In the genomic region with DNA sequence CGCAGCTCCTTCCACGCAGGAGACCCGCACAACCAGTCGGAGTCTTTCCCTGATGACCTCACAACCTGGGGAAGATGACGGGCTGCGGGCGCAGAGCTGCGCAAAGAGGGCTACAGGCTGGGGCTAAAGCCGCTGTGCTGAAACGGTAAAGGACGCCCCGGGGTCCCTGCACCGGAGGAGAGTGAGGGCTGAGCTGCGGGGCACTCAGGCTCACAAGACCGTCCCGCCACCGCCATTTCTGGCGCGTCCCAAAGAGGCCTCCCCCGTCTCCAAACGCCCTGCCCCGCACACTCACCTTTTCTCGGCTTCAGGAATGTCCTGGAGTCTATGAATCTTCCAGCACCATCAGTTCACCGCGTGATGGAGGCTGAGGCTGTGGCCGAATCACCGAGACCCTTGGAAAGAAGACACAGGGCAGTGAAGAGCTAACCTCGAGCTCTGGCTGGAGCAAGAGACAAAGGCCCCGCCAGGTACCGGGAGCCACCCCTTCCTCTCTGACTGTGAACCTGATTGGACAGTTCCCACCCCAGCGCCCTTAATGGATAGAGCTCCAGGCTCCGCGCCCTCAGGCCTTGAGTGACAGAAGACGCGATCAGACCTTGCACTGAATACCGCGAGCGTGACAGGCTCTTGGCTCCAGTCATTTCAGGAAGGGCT, we compare ENCODE assay signal across 8 cellular contexts. TPM values are rescaled to one million over a fixed set of nuclear protein-coding genes. Genes with fewer than 3 reads are reported as not detected.
A peak's percentile ranks its signal among the peaks of the same experiment; 100 is the strongest.
DNase-seq lines count a peak whose midpoint lies in the region; ATAC-seq lines count a peak whose summit lies in the region.

No MANE protein-coding gene starts in this region.

- H3K9me3 Mint-ChIP-seq in activated naive CD8-positive, alpha-beta T cell treated with anti-CD3 and anti-CD28 coated beads, Interleukin-2, amount 10 ng/mL, durations not matched to agents 7 days and 5 days, result peaks cover 13% of the 10 kb centered on the region
- peaks cover 0 to 22% (median 7%) of the 10 kb centered on the region in 6 donors for H3K9me3 Mint-ChIP-seq in immature natural killer cell
- peaks cover 13% of the 10 kb centered on the region for H3K9me3 Mint-ChIP-seq in stimulated activated memory B cell treated with anti-CD40 and anti-IgM and Interleukin-4, amounts not matched to agents 10 μg/mL and 1 μg/mL and 100 μg/mL, for 72 hours

- H3K36me3 Mint-ChIP-seq in activated naive CD8-positive, alpha-beta T cell treated with anti-CD3 and anti-CD28 coated beads, Interleukin-2, amount 10 ng/mL, durations not matched to agents 7 days and 5 days, result peaks cover 10% of the 10 kb centered on the region
- H3K36me3 Mint-ChIP-seq in immature natural killer cell, result peaks cover 3 to 11% (median 5%) of the 10 kb centered on the region in 3 donors
- H3K36me3 Mint-ChIP-seq in stimulated activated memory B cell treated with anti-CD40 and anti-IgM and Interleukin-4, amounts not matched to agents 10 μg/mL and 1 μg/mL and 100 μg/mL, for 72 hours, result peaks cover 22% of the 10 kb centered on the region

- H3K4me3 Mint-ChIP-seq in activated naive CD8-positive, alpha-beta T cell treated with anti-CD3 and anti-CD28 coated beads, Interleukin-2, amount 10 ng/mL, durations not matched to agents 7 days and 5 days, result peak overlapping the region; percentile 92
- peak overlapping the region; percentile 80 to 87 (median 87) for H3K4me3 Mint-ChIP-seq in immature natural killer cell
- peak overlapping the region; percentile 83 for H3K4me3 Mint-ChIP-seq in stimulated activated memory B cell treated with anti-CD40 and anti-IgM and Interleukin-4, amounts not matched to agents 10 μg/mL and 1 μg/mL and 100 μg/mL, for 72 hours

- peaks cover 4% of the 10 kb centered on the region for H3K4me1 Mint-ChIP-seq in activated naive CD8-positive, alpha-beta T cell treated with anti-CD3 and anti-CD28 coated beads, Interleukin-2, amount 10 ng/mL, durations not matched to agents 7 days and 5 days
- H3K4me1 Mint-ChIP-seq in immature natural killer cell, result peaks cover 9 to 13% of the 10 kb centered on the region in 2 donors
- peaks cover 9% of the 10 kb centered on the region for H3K4me1 Mint-ChIP-seq in stimulated activated memory B cell treated with anti-CD40 and anti-IgM and Interleukin-4, amounts not matched to agents 10 μg/mL and 1 μg/mL and 100 μg/mL, for 72 hours

- peak; percentile 67 for ATAC-seq in GM18907 (IDR thresholded peaks at IDR 0.05; ENCODE audit: unreplicated experiment)
- peak; percentile 97 for ATAC-seq in activated naive CD8-positive, alpha-beta T cell treated with anti-CD3 and anti-CD28 coated beads, Interleukin-2, amount 10 ng/mL, durations not matched to agents 7 days and 5 days (ENCODE audit: low read depth)
- ATAC-seq in stimulated activated memory B cell treated with anti-CD40 and anti-IgM and Interleukin-4, amounts not matched to agents 10 μg/mL and 1 μg/mL and 100 μg/mL, for 72 hours, result peak; percentile 87
- ATAC-seq in HG03378 (IDR thresholded peaks at IDR 0.05; ENCODE audit: unreplicated experiment), result no peak

- POLR2A ChIA-PET in activated naive CD8-positive, alpha-beta T cell treated with anti-CD3 and anti-CD28 coated beads, Interleukin-2, amount 10 ng/mL, durations not matched to agents 7 days and 5 days (lab: Charles Lee), result interaction anchor here (0.6 to 1.9 kb wide), 4 partner anchors 10 to 135 kb away, joined by 4 to 11 read pairs (median 6); a partner anchor contains a TSS

- H3K27me3 Mint-ChIP-seq in activated naive CD8-positive, alpha-beta T cell treated with anti-CD3 and anti-CD28 coated beads, Interleukin-2, amount 10 ng/mL, durations not matched to agents 7 days and 5 days, result peaks cover 3% of the 10 kb centered on the region
- H3K27me3 Mint-ChIP-seq in immature natural killer cell (ENCODE audit: low read depth in 3 of 3), result peaks cover 0 to 7% (median 4%) of the 10 kb centered on the region in 3 donors
- H3K27me3 Mint-ChIP-seq in stimulated activated memory B cell treated with anti-CD40 and anti-IgM and Interleukin-4, amounts not matched to agents 10 μg/mL and 1 μg/mL and 100 μg/mL, for 72 hours, result peaks cover 28% of the 10 kb centered on the region

- peak overlapping the region; percentile 90 for H3K27ac Mint-ChIP-seq in activated naive CD8-positive, alpha-beta T cell treated with anti-CD3 and anti-CD28 coated beads, Interleukin-2, amount 10 ng/mL, durations not matched to agents 7 days and 5 days
- H3K27ac Mint-ChIP-seq in immature natural killer cell, result peak overlapping the region in 3 of 6 donors; percentile 17 to 81 (median 40)
- peak overlapping the region; percentile 42 for H3K27ac Mint-ChIP-seq in stimulated activated memory B cell treated with anti-CD40 and anti-IgM and Interleukin-4, amounts not matched to agents 10 μg/mL and 1 μg/mL and 100 μg/mL, for 72 hours

- DNase-seq in NCI-H2227 (lab: John Stamatoyannopoulos, UW; ENCODE audit: unreplicated experiment), result peak; percentile 63
- peak; percentile 51 for DNase-seq in activated naive CD8-positive, alpha-beta T cell treated with anti-CD3 and anti-CD28 coated beads, Interleukin-2, amount 10 ng/mL, durations not matched to agents 7 days and 5 days
- peak; percentile 17 to 44 (median 17) for DNase-seq in immature natural killer cell
- no peak for DNase-seq in NCI-H524 (lab: John Stamatoyannopoulos, UW)
- no peak for DNase-seq in HPDE6-E6E7 (ENCODE audit: extremely low spot score)

RNA-seq across cellular contexts. Expression of a gene that starts 41.8 kb away (rescaled TPM):
- 10 to 100 TPM; 14.3 to 14.8 TPM for total RNA-seq in activated naive CD8-positive, alpha-beta T cell treated with anti-CD3 and anti-CD28 coated beads, Interleukin-2, amount 10 ng/mL, durations not matched to agents 7 days and 5 days
- polyA plus RNA-seq in immature natural killer cell, result 10 to 100 TPM; 13.1 to 26.4 (median 17.0) TPM

Comparison
In these comparisons a context has a peak if more than half of its experiments do, and no peak if none do; other contexts are left out.
1. DNase-seq: peak in NCI-H2227 (single experiment), activated naive CD8-positive, alpha-beta T cell treated with anti-CD3 and anti-CD28 coated beads, Interleukin-2, amount 10 ng/mL, durations not matched to agents 7 days and 5 days (single experiment) and immature natural killer cell (3 of 3); none in NCI-H524 (0 of 2) and HPDE6-E6E7 (single experiment).
2. Peak in every context shown above with its lines, with median percentiles within 50 percentile points of each other: H3K4me3 Mint-ChIP-seq.